In genomic region chr13:113453962-113454361, GRCh38 we compare ENCODE assay signal across 19 cellular contexts. TPM values are rescaled to one million over a fixed set of nuclear protein-coding genes. Genes with fewer than 3 reads are reported as not detected.
DNase-seq lines count a peak whose midpoint lies in the region; ATAC-seq, FAIRE-seq and TF ChIP-seq lines count a peak whose summit lies in the region.
"Had no signal": no experiment of that assay in that cellular context is flagged by ENCODE, and none has a peak within 500 bp of the region (broad histone marks: within the 10 kb centered on the region; RNA-seq: fewer than 3 reads in every experiment).

No MANE protein-coding gene starts in this region.

- H3K9me3 ChIP-seq in astrocyte (ENCODE audit: insufficient read depth, low read depth, low read length): no peaks in the 10 kb centered on the region
- H3K9me3 ChIP-seq: BE2C, left lung had no signal

- ATAC-seq in stimulated activated naive CD8-positive, alpha-beta T cell treated with anti-CD3 and anti-CD28 coated beads, Interleukin-15, amount 100 ng/mL, for 72 hours: no peak
- no peak for ATAC-seq in stimulated activated naive CD8-positive, alpha-beta T cell treated with anti-CD3 and anti-CD28 coated beads, Interleukin-15, Interleukin-2, amounts not matched to agents 100 U/mL and 50 U/mL, for 24 hours
- ATAC-seq: left lung; natural killer cell; stimulated activated naive B cell treated with anti-CD40 and anti-IgM and Interleukin-4, amounts not matched to agents 10 μg/mL and 1 μg/mL and 100 μg/mL, for 72 hours; T-helper 17 cell had no signal

- H3K79me2 ChIP-seq in astrocyte (ENCODE audit: insufficient read depth, low read length): no peaks in the 10 kb centered on the region

- H3K27ac Mint-ChIP-seq in stimulated activated naive CD8-positive, alpha-beta T cell treated with anti-CD3 and anti-CD28 coated beads, Interleukin-15, amount 100 ng/mL, for 72 hours: peak overlapping the region; percentile 42 to 57
- H3K27ac Mint-ChIP-seq in astrocyte (ENCODE audit: unreplicated experiment) (no peak overlapping the region), type B pancreatic cell (no peak overlapping the region)
- H3K27ac Mint-ChIP-seq: natural killer cell; stimulated activated naive B cell treated with anti-CD40 and anti-IgM and Interleukin-4, amounts not matched to agents 10 μg/mL and 1 μg/mL and 100 μg/mL, for 72 hours; T-helper 17 cell had no signal

- no peak overlapping the region for H3K27ac ChIP-seq in astrocyte (ENCODE audit: low read depth, low read length)
- H3K27ac ChIP-seq: left lung had no signal

- no peak overlapping the region for H2AFZ ChIP-seq in astrocyte (ENCODE audit: low read depth, low read length)

- H4K20me1 ChIP-seq in astrocyte (ENCODE audit: insufficient read depth, low read length): peaks cover 4% of the 10 kb centered on the region

- H3K4me3 ChIP-seq in astrocyte (ENCODE audit: insufficient read depth, low read depth, low read length): no peak overlapping the region
- H3K4me3 ChIP-seq: left lung had no signal

- FAIRE-seq in astrocyte (lab: Jason Lieb, UNC): no peak
- FAIRE-seq: RCC 7860 had no signal

- H3K4me1 ChIP-seq in astrocyte (ENCODE audit: insufficient read depth, low read length): peaks cover 6% of the 10 kb centered on the region
- H3K4me1 ChIP-seq: left lung had no signal

- no peaks in the 10 kb centered on the region for H3K27me3 ChIP-seq in astrocyte (ENCODE audit: insufficient read depth, low read length)
- H3K27me3 ChIP-seq: BE2C, left lung had no signal

- H3K27me3 Mint-ChIP-seq in stimulated activated naive CD8-positive, alpha-beta T cell treated with anti-CD3 and anti-CD28 coated beads, Interleukin-15, amount 100 ng/mL, for 72 hours: no peaks in the 10 kb centered on the region
- H3K27me3 Mint-ChIP-seq in astrocyte (ENCODE audit: low read depth, unreplicated experiment) (no peaks in the 10 kb centered on the region), type B pancreatic cell (no peaks in the 10 kb centered on the region)
- H3K27me3 Mint-ChIP-seq: activated naive CD8-positive, alpha-beta T cell treated with anti-CD3 and anti-CD28 coated beads for 36 hours; stimulated activated naive B cell treated with anti-CD40 and anti-IgM and Interleukin-4, amounts not matched to agents 10 μg/mL and 1 μg/mL and 100 μg/mL, for 72 hours; T-helper 17 cell had no signal

- no peak for DNase-seq in stimulated activated naive CD8-positive, alpha-beta T cell treated with anti-CD3 and anti-CD28 coated beads, Interleukin-15, amount 100 ng/mL, for 72 hours
- DNase-seq in stimulated activated naive CD8-positive, alpha-beta T cell treated with anti-CD3 and anti-CD28 coated beads, Interleukin-15, Interleukin-2, amounts not matched to agents 100 U/mL and 50 U/mL, for 24 hours: no peak
- peak; percentile 8 for DNase-seq in astrocyte (ENCODE audit: low read depth)
- peak; percentile 45 for DNase-seq in mucosa of gallbladder (ENCODE audit: low spot score)
- no peak for DNase-seq in H4 (ENCODE audit: low spot score)
- no peak for DNase-seq in type B pancreatic cell (ENCODE audit: extremely low spot score, unreplicated experiment)
- DNase-seq in T-helper 2 cell: no peak
- DNase-seq in islet precursor cell: no peak
- DNase-seq: activated CD4-positive, alpha-beta T cell treated with anti-CD3 and anti-CD28 coated beads for 4 hours; activated naive CD8-positive, alpha-beta T cell treated with anti-CD3 and anti-CD28 coated beads for 36 hours; activated T-cell treated with anti-CD3 and anti-CD28 coated beads for 4 hours; hippocampal formation; left lung; natural killer cell; NCI-H526 treated with DMSO at 0.1 percent for 48 hours; stimulated activated naive B cell treated with anti-CD40 and anti-IgM and Interleukin-4, amounts not matched to agents 10 μg/mL and 1 μg/mL and 100 μg/mL, for 72 hours; T-helper 17 cell had no signal

- H3K4me3 Mint-ChIP-seq in stimulated activated naive CD8-positive, alpha-beta T cell treated with anti-CD3 and anti-CD28 coated beads, Interleukin-15, amount 100 ng/mL, for 72 hours: no peak overlapping the region
- no peak overlapping the region for H3K4me3 Mint-ChIP-seq in astrocyte (ENCODE audit: unreplicated experiment)
- H3K4me3 Mint-ChIP-seq in type B pancreatic cell: no peak overlapping the region
- H3K4me3 Mint-ChIP-seq: activated naive CD8-positive, alpha-beta T cell treated with anti-CD3 and anti-CD28 coated beads for 36 hours; natural killer cell; stimulated activated naive B cell treated with anti-CD40 and anti-IgM and Interleukin-4, amounts not matched to agents 10 μg/mL and 1 μg/mL and 100 μg/mL, for 72 hours; T-helper 17 cell had no signal

- H3K4me1 Mint-ChIP-seq in stimulated activated naive CD8-positive, alpha-beta T cell treated with anti-CD3 and anti-CD28 coated beads, Interleukin-15, amount 100 ng/mL, for 72 hours: no peaks in the 10 kb centered on the region
- peaks cover 3% of the 10 kb centered on the region for H3K4me1 Mint-ChIP-seq in astrocyte (ENCODE audit: low read depth, unreplicated experiment)
- H3K4me1 Mint-ChIP-seq in type B pancreatic cell (ENCODE audit: unreplicated experiment): peaks cover 12% of the 10 kb centered on the region
- H3K4me1 Mint-ChIP-seq: activated naive CD8-positive, alpha-beta T cell treated with anti-CD3 and anti-CD28 coated beads for 36 hours; natural killer cell; stimulated activated naive B cell treated with anti-CD40 and anti-IgM and Interleukin-4, amounts not matched to agents 10 μg/mL and 1 μg/mL and 100 μg/mL, for 72 hours had no signal

- no peak overlapping the region for H3K9ac ChIP-seq in astrocyte (ENCODE audit: low read length)

- H3K4me2 ChIP-seq in astrocyte (ENCODE audit: low read length): no peak overlapping the region

- H3K36me3 Mint-ChIP-seq in astrocyte (ENCODE audit: low read depth, unreplicated experiment) (peaks cover 12% of the 10 kb centered on the region), type B pancreatic cell (no peaks in the 10 kb centered on the region)
- H3K36me3 Mint-ChIP-seq: natural killer cell had no signal

- H3K36me3 ChIP-seq in astrocyte (ENCODE audit: insufficient read depth, low read length): peaks cover 13% of the 10 kb centered on the region

- H3K9me3 Mint-ChIP-seq in stimulated activated naive CD8-positive, alpha-beta T cell treated with anti-CD3 and anti-CD28 coated beads, Interleukin-15, amount 100 ng/mL, for 72 hours: no peaks in the 10 kb centered on the region
- H3K9me3 Mint-ChIP-seq in astrocyte (ENCODE audit: unreplicated experiment) (no peaks in the 10 kb centered on the region), type B pancreatic cell (no peaks in the 10 kb centered on the region)
- H3K9me3 Mint-ChIP-seq: activated naive CD8-positive, alpha-beta T cell treated with anti-CD3 and anti-CD28 coated beads for 36 hours; natural killer cell; stimulated activated naive B cell treated with anti-CD40 and anti-IgM and Interleukin-4, amounts not matched to agents 10 μg/mL and 1 μg/mL and 100 μg/mL, for 72 hours had no signal

- TF ChIP-seq CTCF in astrocyte (IDR thresholded peaks at IDR 0.05; ENCODE audit: insufficient read depth, low read depth, low read length) (no peak), type B pancreatic cell (conservative IDR thresholded peaks at IDR 0.05) (no peak)

RNA-seq across cellular contexts. Expression of gene ADPRHL1, which starts 0.7 kb away (rescaled TPM):
- total RNA-seq in astrocyte (2.5 and 3.1 TPM in 2 replicates), mucosa of gallbladder (4.7 TPM), type B pancreatic cell (ENCODE audit: low replicate concordance) (2.5 and 4.1 TPM in 2 replicates)
- total RNA-seq in H4 (2014; rRNA removed; shearing (Covaris generic)): 0.23 and 1.3 TPM in 2 replicates

RNA-seq across cellular contexts. Expression of gene DCUN1D2, which starts 36.5 kb away (rescaled TPM):
- total RNA-seq in astrocyte: 16.3 and 19.0 TPM in 2 replicates
- 16.0 TPM for total RNA-seq in mucosa of gallbladder
- total RNA-seq in H4 (2014; rRNA removed; shearing (Covaris generic)): 4.5 and 19.6 TPM in 2 replicates
- total RNA-seq in type B pancreatic cell (ENCODE audit: low replicate concordance): 17.2 and 29.2 TPM in 2 replicates

Comparison
In these comparisons a context has a peak if more than half of its experiments do, and no peak if none do; other contexts are left out.
1. DNase-seq: peak in astrocyte (single experiment) and mucosa of gallbladder (single experiment); none in stimulated activated naive CD8-positive, alpha-beta T cell treated with anti-CD3 and anti-CD28 coated beads, Interleukin-15, amount 100 ng/mL, for 72 hours (0 of 2), stimulated activated naive CD8-positive, alpha-beta T cell treated with anti-CD3 and anti-CD28 coated beads, Interleukin-15, Interleukin-2, amounts not matched to agents 100 U/mL and 50 U/mL, for 24 hours (single experiment), H4 (single experiment), type B pancreatic cell (single experiment), T-helper 2 cell (0 of 5) and islet precursor cell (single experiment).
2. H3K27ac Mint-ChIP-seq: peak in stimulated activated naive CD8-positive, alpha-beta T cell treated with anti-CD3 and anti-CD28 coated beads, Interleukin-15, amount 100 ng/mL, for 72 hours (2 of 2); none in astrocyte (single experiment) and type B pancreatic cell (single experiment).